In genomic region chr7:29564455-29565185, GRCh38 we compare ENCODE assay signal across 8 cellular contexts. TPM values are rescaled to one million over a fixed set of nuclear protein-coding genes. Genes with fewer than 3 reads are reported as not detected.
DNase-seq lines count a peak whose midpoint lies in the region; ATAC-seq and TF ChIP-seq lines count a peak whose summit lies in the region.

No MANE protein-coding gene starts in this region.

- peaks cover 19% of the 10 kb centered on the region for H3K4me1 Mint-ChIP-seq in MCF 10A (ENCODE audit: insufficient read depth, unreplicated experiment)

- BruUV-seq in MCF 10A (replicated peaks; lab: Mats Ljungman, UMichigan): no TSS peak

- peak overlapping the region; percentile 98 for H3K4me3 Mint-ChIP-seq in MCF 10A (ENCODE audit: unreplicated experiment)

- CTCF ChIA-PET in MCF 10A (lab: Yijun Ruan, JAX): interaction anchor here (0.8 to 0.9 kb wide), 4 partner anchors 52 to 531 kb away, joined by 3 to 5 read pairs (median 4); no protein-coding TSS in a partner anchor

- no peak for ATAC-seq in GM18868 (IDR thresholded peaks at IDR 0.05; ENCODE audit: unreplicated experiment)
- no peak for ATAC-seq in GM18498 (IDR thresholded peaks at IDR 0.05; ENCODE audit: unreplicated experiment)

- peaks cover 5 to 68% (median 52%) of the 10 kb centered on the region in 3 donors for H3K27me3 ChIP-seq in sigmoid colon

- H3K36me3 ChIP-seq in sigmoid colon: no peaks in the 10 kb centered on the region

- no peak for TF ChIP-seq EP300 in sigmoid colon (IDR thresholded peaks at IDR 0.05)

- peak; percentile 38 to 48 for DNase-seq in NCI-H2081 (lab: John Stamatoyannopoulos, UW)
- DNase-seq in NCI-H2081 treated with DMSO at 0.1 percent for 48 hours (lab: John Stamatoyannopoulos, UW): no peak
- peak; percentile 95 for DNase-seq in NCI-H226
- peak; percentile 90 for DNase-seq in MCF 10A (ENCODE audit: unreplicated experiment)
- peak; percentile 68 for DNase-seq in iPS-NIHi11 (ENCODE audit: low spot score)
- peak; percentile 73 for DNase-seq in sigmoid colon

- intact Hi-C loops in MCF 10A (cut with micrococcal nuclease) (loop anchor here (1.0 to 5.0 kb wide), 3 partner anchors 45 to 642 kb away; no protein-coding TSS in a partner anchor), sigmoid colon (cut with DNase I) (loop anchor here (5.0 kb wide), 1 partner anchor 82 kb away; no protein-coding TSS in a partner anchor)

- peaks cover 0 to 40% (median 35%) of the 10 kb centered on the region in 4 donors for H3K4me1 ChIP-seq in sigmoid colon

- H3K9me3 ChIP-seq in sigmoid colon: no peaks in the 10 kb centered on the region

- no peaks in the 10 kb centered on the region for H3K9me3 Mint-ChIP-seq in MCF 10A (ENCODE audit: unreplicated experiment)

- H3K36me3 Mint-ChIP-seq in MCF 10A (ENCODE audit: insufficient read depth, unreplicated experiment): peaks cover 14% of the 10 kb centered on the region

- H3K27ac ChIP-seq in sigmoid colon: peak overlapping the region; percentile 4 to 35 (median 32)

- H3K27ac Mint-ChIP-seq in MCF 10A (ENCODE audit: low read depth, unreplicated experiment): peak overlapping the region; percentile 94

- no peaks in the 10 kb centered on the region for H3K27me3 Mint-ChIP-seq in MCF 10A (ENCODE audit: insufficient read depth, unreplicated experiment)

- WGBS in sigmoid colon, 2 donors: 0 to 1% methylated on average over 50 of the region's 50 CpGs

- peak overlapping the region; percentile 33 to 59 (median 50) for H3K4me3 ChIP-seq in sigmoid colon

- no peak for TF ChIP-seq CTCF in MCF 10A (IDR thresholded peaks at IDR 0.05; ENCODE audit: unreplicated experiment)
- TF ChIP-seq CTCF in sigmoid colon (IDR thresholded peaks at IDR 0.05): no peak

- POLR2A ChIA-PET in MCF 10A (lab: Yijun Ruan, JAX): interaction anchor here (0.6 to 3.9 kb wide), 9 partner anchors 11 to 1506 kb away, joined by 3 to 58 read pairs (median 4); partner anchors contain the start of gene PLEKHA8

- no peak for TF ChIP-seq POLR2A in sigmoid colon (IDR thresholded peaks at IDR 0.05)

RNA-seq across cellular contexts. Expression of gene PRR15, which starts 1.0 kb away (rescaled TPM):
- 6.8 and 8.0 TPM in 2 replicates for total RNA-seq in MCF 10A (2022)
- under 1 TPM in 1 of 4 donors, not detected in 3; 0.27 TPM for total RNA-seq in sigmoid colon
- 100 to 1,000 TPM; 104 to 318 (median 228) TPM for polyA plus RNA-seq in sigmoid colon
